ENCODE assay signal across 8 cellular contexts in genomic region chr12:47818007-47818376, GRCh38. TPM values are rescaled to one million over a fixed set of nuclear protein-coding genes. Genes with fewer than 3 reads are reported as not detected.
DNase-seq lines count a peak whose midpoint lies in the region; ATAC-seq and TF ChIP-seq lines count a peak whose summit lies in the region.

No MANE protein-coding gene starts in this region.

- H2BK120ac ChIP-seq in neuronal stem cell (ENCODE audit: low read depth, low read length) = no peak overlapping the region

- H3K36me3 ChIP-seq in BJ (ENCODE audit: control insufficient read depth, insufficient read depth, low read length) (peaks cover 11% of the 10 kb centered on the region), PC-9 (ENCODE audit: low read depth) (no peaks in the 10 kb centered on the region), neuronal stem cell (replicated peaks in 1 of 2; ENCODE audit: control insufficient read depth in 2 of 2, insufficient read depth in 2 of 2, low read length in 2 of 2) (peaks cover 0 to 20% of the 10 kb centered on the region in 2 donors)

- intact Hi-C loops in PC-9 (cut with micrococcal nuclease; ENCODE audit: unreplicated experiment) = no loop called here

- H3K27me3 ChIP-seq in BJ (ENCODE audit: control insufficient read depth, insufficient read depth, low read length) = no peaks in the 10 kb centered on the region
- H3K27me3 ChIP-seq in PC-9 (ENCODE audit: insufficient read depth, low read depth) = no peaks in the 10 kb centered on the region
- no peaks in the 10 kb centered on the region for H3K27me3 ChIP-seq in neuronal stem cell (ENCODE audit: control insufficient read depth in 3 of 3, insufficient read depth in 3 of 3, low read depth in 1 of 3, low read length in 3 of 3)

- H3K4ac ChIP-seq in neuronal stem cell (ENCODE audit: low read length) = no peak overlapping the region

- no peak for DNase-seq in BJ (ENCODE audit: low read depth)
- DNase-seq in PC-9 = no peak
- DNase-seq in epithelial cell of esophagus (ENCODE audit: low read depth) = no peak
- DNase-seq in neuronal stem cell (ENCODE audit: low spot score) = no peak
- no peak for DNase-seq in cortex of kidney (lab: John Stamatoyannopoulos, UW)
- no peak for DNase-seq in omental fat pad (ENCODE audit: low spot score)
- no peak for DNase-seq in NCI-H2227 (lab: John Stamatoyannopoulos, UW; ENCODE audit: unreplicated experiment)
- DNase-seq in NCI-H748 (lab: John Stamatoyannopoulos, UW; ENCODE audit: unreplicated experiment) = no peak

- H3K9me3 ChIP-seq in PC-9 (ENCODE audit: insufficient read depth, low read depth) (no peaks in the 10 kb centered on the region), neuronal stem cell (replicated peaks in 1 of 2; ENCODE audit: control insufficient read depth in 2 of 2, insufficient read depth in 1 of 2, low read depth in 1 of 2, low read length in 2 of 2) (no peaks in the 10 kb centered on the region)

- H4K91ac ChIP-seq in neuronal stem cell (ENCODE audit: low read depth, low read length, poor library complexity) = no peak overlapping the region

- H3F3A ChIP-seq in PC-9 (ENCODE audit: insufficient read depth, low read depth) = peaks cover 46% of the 10 kb centered on the region

- H3K9ac ChIP-seq in neuronal stem cell (ENCODE audit: low read depth, low read length, poor library complexity) = no peak overlapping the region

- peaks cover 3% of the 10 kb centered on the region; the same call in 1 of the 2 replicates for H4K20me1 ChIP-seq in PC-9 (ENCODE audit: insufficient read depth)

- ATAC-seq in omental fat pad (ENCODE audit: low FRiP score) = no peak

- H3K4me1 ChIP-seq in PC-9 (replicated peaks; ENCODE audit: insufficient read depth) = peaks cover 76% of the 10 kb centered on the region
- H3K4me1 ChIP-seq in neuronal stem cell (ENCODE audit: control insufficient read depth in 2 of 2, insufficient read depth in 1 of 2, low read depth in 1 of 2, low read length in 2 of 2) = peaks cover 51 to 56% of the 10 kb centered on the region in 2 donors

- WGBS in neuronal stem cell (ENCODE audit: extremely low coverage in 2 of 2, insufficient read length in 2 of 2, insufficient replicate concordance in 1 of 2), 2 donors = no CpG with 5 or more reads among the region's 3 CpGs

- peak overlapping the region; percentile 21 for H3K18ac ChIP-seq in neuronal stem cell (ENCODE audit: low read length)

- H3K27ac ChIP-seq in PC-9 (no peak overlapping the region), neuronal stem cell (replicated peaks; ENCODE audit: low read length) (no peak overlapping the region)

- H3K14ac ChIP-seq in neuronal stem cell (ENCODE audit: low read length) = no peak overlapping the region

- H3K4me2 ChIP-seq in PC-9 = peak overlapping the region; percentile 90
- no peak overlapping the region for H3K4me2 ChIP-seq in neuronal stem cell (ENCODE audit: insufficient read depth, low read length, poor library complexity, severe bottlenecking)

- H3K4me3 ChIP-seq in BJ (ENCODE audit: low read depth, low read length) (peak overlapping the region; percentile 68), PC-9 (peak overlapping the region; percentile 95; the same call in 1 of the 2 replicates), epithelial cell of esophagus (ENCODE audit: low read length) (peak overlapping the region; percentile 66), neuronal stem cell (ENCODE audit: low read length in 2 of 2) (peak overlapping the region in 1 of 2 donors; percentile 82)

- CTCF ChIA-PET in BJ (lab: Yijun Ruan, JAX) (interaction anchor here (0.8 to 4.6 kb wide), 15 partner anchors 10 to 997 kb away, joined by 3 to 41 read pairs (median 5); partner anchors contain the start of gene VDR), PC-9 (lab: Charles Lee) (no interaction called here)

- H2BK15ac ChIP-seq in neuronal stem cell (ENCODE audit: low read length) = no peak overlapping the region

- TF ChIP-seq CTCF in BJ (IDR thresholded peaks at IDR 0.05; ENCODE audit: insufficient read depth, low read depth, low read length) (0 out of 2 replicates have a peak, but pooled peaks have one; percentile 1), PC-9 (conservative IDR thresholded peaks at IDR 0.05) (no peak), epithelial cell of esophagus (IDR thresholded peaks at IDR 0.05; ENCODE audit: insufficient read depth, low read depth, low read length, missing control alignments) (peak; percentile 19), omental fat pad (IDR thresholded peaks at IDR 0.05) (no peak)

- H2BK5ac ChIP-seq in neuronal stem cell (ENCODE audit: low read length) = no peak overlapping the region

- H2AFZ ChIP-seq in PC-9 = no peak overlapping the region
- no peak overlapping the region for H2AFZ ChIP-seq in neuronal stem cell (ENCODE audit: low read length)

- peaks cover 67% of the 10 kb centered on the region for H3K79me2 ChIP-seq in PC-9 (ENCODE audit: low read depth)

- no peak overlapping the region for H3K23ac ChIP-seq in neuronal stem cell (ENCODE audit: low read depth, low read length, poor library complexity)

- H3K79me1 ChIP-seq in neuronal stem cell (ENCODE audit: low read depth, low read length) = peaks cover 4% of the 10 kb centered on the region

- no peak overlapping the region for H2BK12ac ChIP-seq in neuronal stem cell (ENCODE audit: low read length)

- BruUV-seq in PC-9 (replicated peaks; lab: Mats Ljungman, UMichigan) = TSS peak; percentile 24

- H3K9me2 ChIP-seq in PC-9 (ENCODE audit: insufficient read depth) = no peaks in the 10 kb centered on the region

- peak overlapping the region; percentile 91 for H2AK5ac ChIP-seq in neuronal stem cell (ENCODE audit: low read depth, low read length)

- POLR2A ChIA-PET in BJ (lab: Charles Lee) (interaction anchor here (1.4 kb wide), 1 partner anchor 10 kb away, joined by 5 read pairs; no protein-coding TSS in a partner anchor), PC-9 (lab: Charles Lee; ENCODE audit: unreplicated experiment) (interaction anchor here (0.5 kb wide), 1 partner anchor 41 kb away, joined by 3 read pairs; no protein-coding TSS in a partner anchor)

- H4K8ac ChIP-seq in neuronal stem cell (ENCODE audit: low read depth, low read length) = no peak overlapping the region

RNA-seq across cellular contexts. Expression of gene HDAC7, which starts 1.7 kb away (rescaled TPM):
- 28.2 and 67.0 TPM in 2 replicates for polyA plus RNA-seq in BJ (2011; rRNA removed)
- polyA minus RNA-seq in BJ (2011; rRNA and poly(A)+ RNA removed) = 34.9 and 35.2 TPM in 2 replicates
- total RNA-seq in PC-9 (2021) (106 and 114 TPM in 2 replicates), omental fat pad (100 to 1,000 TPM in 1 of 4 donors, 10 to 100 TPM in 3; 40.3 to 102 (median 62.9) TPM)
- polyA plus RNA-seq in neuronal stem cell (2013, experiment 1 of 2) = 26.3 TPM
- 27.4 TPM for polyA plus RNA-seq in neuronal stem cell (2013, experiment 2 of 2)

RNA-seq across cellular contexts. Expression of gene SLC48A1, which starts 45.0 kb away (rescaled TPM):
- polyA plus RNA-seq in BJ (2011; rRNA removed) = 11.4 and 16.6 TPM in 2 replicates
- polyA minus RNA-seq in BJ (2011; rRNA and poly(A)+ RNA removed) = 11.3 and 16.0 TPM in 2 replicates
- total RNA-seq in PC-9 (2021) = 76.4 and 108 TPM in 2 replicates
- 12.5 TPM for polyA plus RNA-seq in neuronal stem cell (2013, experiment 1 of 2)
- polyA plus RNA-seq in neuronal stem cell (2013, experiment 2 of 2) = 12.3 TPM
- 10 to 100 TPM; 27.6 to 50.3 (median 48.1) TPM for total RNA-seq in omental fat pad

RNA-seq across cellular contexts. Expression of gene RAPGEF3, which starts 59.3 kb away (rescaled TPM):
- 1.3 and 2.4 TPM in 2 replicates for polyA plus RNA-seq in BJ (2011; rRNA removed)
- polyA minus RNA-seq in BJ (2011; rRNA and poly(A)+ RNA removed) = 2.0 and 3.9 TPM in 2 replicates
- total RNA-seq in PC-9 (2021) (4.1 and 5.7 TPM in 2 replicates), omental fat pad (100 to 1,000 TPM in 1 of 4 donors, 10 to 100 TPM in 3; 24.2 to 270 (median 59.1) TPM)
- polyA plus RNA-seq in neuronal stem cell (2013, experiment 1 of 2) = 1.3 TPM
- polyA plus RNA-seq in neuronal stem cell (2013, experiment 2 of 2) = 1.1 TPM

Comparison
In these comparisons a context has a peak if more than half of its experiments do, and no peak if none do; other contexts are left out.
1. CTCF ChIP-seq: peak in BJ (single experiment) and epithelial cell of esophagus (single experiment); none in PC-9 (single experiment) and omental fat pad (0 of 3).